ENCODE assay signal across 27 cellular contexts in genomic region chr2:9384521-9384920, GRCh38.
"Had no signal": no experiment of that assay in that cellular context is flagged by ENCODE, and none has a peak within 500 bp of the region (broad histone marks: within the 10 kb centered on the region; RNA-seq: fewer than 3 reads in every experiment).

No MANE protein-coding gene starts in this region.

- H3K9me3 ChIP-seq: ascending aorta, SJCRH30 had no signal

- DNase-seq: activated CD4-positive, alpha-beta T cell treated with anti-CD3 and anti-CD28 coated beads for 1 hour; activated CD4-positive, alpha-beta T cell treated with anti-CD3 and anti-CD28 coated beads for 48 hours; activated CD4-positive, CD25-positive, alpha-beta regulatory T cell; activated CD8-positive, alpha-beta T cell treated with anti-CD3 and anti-CD28 coated beads for 36 hours; activated effector memory CD4-positive, alpha-beta T cell treated with anti-CD3 and anti-CD28 coated beads, Interleukin-2, amount 50 U/mL, for 16 hours; activated naive CD4-positive, alpha-beta T cell; activated naive CD4-positive, alpha-beta T cell treated with anti-CD3 and anti-CD28 coated beads, Interleukin-2, amount 50 U/mL, for 16 hours; activated naive CD8-positive, alpha-beta T cell treated with anti-CD3 and anti-CD28 coated beads for 36 hours; activated T-cell treated with anti-CD3 and anti-CD28 coated beads, Interleukin-2, amount 50 U/mL, for 1 hour; activated T-cell treated with anti-CD3 and anti-CD28 coated beads, Interleukin-2, amount 50 U/mL, for 72 hours; amygdala; Karpas-422; KBM-7; NCI-H1105 treated with DMSO at 0.1 percent for 48 hours; NCI-H1436 treated with DMSO at 0.1 percent for 48 hours; NCI-H1694 treated with DMSO at 0.1 percent for 48 hours; NCI-H2029; NCI-H345; NCI-H524 treated with DMSO at 0.1 percent for 48 hours; PC-3; SHP77; SJCRH30; T1000; WERI-Rb-1 had no signal

- H3K4me3 ChIP-seq: ascending aorta, cardiac muscle cell, SJCRH30, SK-N-MC had no signal

- H3K4me1 ChIP-seq: SJCRH30 had no signal

- H3K27ac ChIP-seq: ascending aorta, cardiac muscle cell, SJCRH30, SK-N-MC, WERI-Rb-1 had no signal

- H3K27me3 ChIP-seq: ascending aorta, cardiac muscle cell, SJCRH30 had no signal
